Comparison of ENCODE assay signal across 25 cellular contexts in the genomic region with DNA sequence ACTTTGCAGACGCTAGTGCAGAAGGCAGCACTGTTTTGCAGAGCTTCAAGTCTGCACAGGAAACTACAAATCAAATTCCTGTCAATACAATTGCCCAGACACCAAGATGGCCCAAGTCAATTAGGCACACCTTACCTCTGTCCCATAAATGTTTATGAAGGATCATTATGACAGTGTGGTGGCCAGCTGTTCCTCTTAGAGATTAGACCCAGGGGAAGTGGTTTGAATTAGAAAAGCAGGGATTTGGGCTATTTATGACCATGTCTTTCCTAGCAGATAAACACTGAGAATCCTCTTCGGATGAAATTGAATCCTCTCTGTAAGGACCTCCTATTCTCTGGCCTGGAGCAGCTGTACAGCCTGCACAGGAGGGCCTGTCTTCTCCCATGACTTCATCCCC. TPM values are rescaled to one million over a fixed set of nuclear protein-coding genes. Genes with fewer than 3 reads are reported as not detected.
A peak's percentile ranks its signal among the peaks of the same experiment; 100 is the strongest.
DNase-seq lines count a peak whose midpoint lies in the region; ATAC-seq, FAIRE-seq and TF ChIP-seq lines count a peak whose summit lies in the region.
"Had no signal": no experiment of that assay in that cellular context is flagged by ENCODE, and none has a peak within 500 bp of the region (broad histone marks: within the 10 kb centered on the region; RNA-seq: fewer than 3 reads in every experiment).

No MANE protein-coding gene starts in this region.

- H2BK5ac ChIP-seq in H1 (ENCODE audit: low read depth, low read length), result no peak overlapping the region

- no peak overlapping the region for H3K4me2 ChIP-seq in H1 (ENCODE audit: insufficient read depth in 1 of 2, low read depth in 2 of 2, low read length in 2 of 2)
- H3K4me2 ChIP-seq: GM23338 had no signal

- no peak overlapping the region for H3K4me3 ChIP-seq in H1 (ENCODE audit: extremely low read depth in 1 of 4, insufficient read depth in 2 of 4, low read depth in 3 of 4, low read length in 4 of 4)
- H3K4me3 ChIP-seq: GM23338 had no signal

- H4K20me1 ChIP-seq in H1 (replicated peaks in 1 of 2; ENCODE audit: control insufficient read depth in 1 of 2, insufficient read depth in 2 of 2, low read length in 2 of 2), result peaks cover 3 to 7% of the 10 kb centered on the region in 2 experiments

- H3K79me1 ChIP-seq in H1 (ENCODE audit: low read depth, low read length), result no peaks in the 10 kb centered on the region

- no peak for FAIRE-seq in H1 (lab: Jason Lieb, UNC)
- FAIRE-seq: GM12892, GM18507, HepG2 had no signal

- TF ChIP-seq CTCF in H1 (IDR thresholded peaks at IDR 0.05; ENCODE audit: control extremely low read depth in 1 of 3, insufficient read depth in 1 of 3, low read depth in 1 of 3, low read length in 3 of 3), result no peak

- no peak overlapping the region for H3K14ac ChIP-seq in H1 (ENCODE audit: insufficient read length)

- no peak overlapping the region for H2BK120ac ChIP-seq in H1 (replicated peaks; ENCODE audit: low read depth, low read length)

- no peak overlapping the region for H4K91ac ChIP-seq in H1 (replicated peaks; ENCODE audit: insufficient read length, low read length)

- 0 out of 2 replicates have a peak overlapping the region, but pooled peaks have one; percentile 37 for H2BK15ac ChIP-seq in H1 (ENCODE audit: low read length)

- no peak for TF ChIP-seq EP300 in H1 (IDR thresholded peaks at IDR 0.05; ENCODE audit: borderline replicate concordance in 1 of 2, low read depth in 2 of 2, low read length in 2 of 2)

- CTCF ChIA-PET in H1 (lab: Charles Lee; ENCODE audit: partially characterized antibody), result interaction anchor here (0.8 to 47.4 kb wide), 6 partner anchors 11 to 67 kb away, joined by 3 to 578 read pairs (median 20); no protein-coding TSS in a partner anchor

- 89% methylated on average over 2 of the region's 2 CpGs; no CpG with 5 or more reads in 1 of the 2 experiments for WGBS in H1 (ENCODE audit: extremely low coverage in 1 of 2, insufficient coverage in 1 of 2, insufficient read length in 1 of 2, insufficient replicate concordance in 2 of 2, low coverage in 1 of 2, low lambda C conversion rate in 2 of 2, missing lambda C conversion rate in 1 of 2), 2 experiments

- H3K4me1 ChIP-seq in H1 (replicated peaks in 1 of 4; ENCODE audit: control insufficient read depth in 3 of 4, insufficient read depth in 4 of 4, low read length in 3 of 4), result peaks cover 0 to 10% (median 6%) of the 10 kb centered on the region in 4 experiments; a peak in 6 of 7 replicates
- H3K4me1 ChIP-seq: BE2C had no signal

- H2BK12ac ChIP-seq in H1 (ENCODE audit: low read depth, low read length), result no peak overlapping the region

- no peak overlapping the region for H2AK5ac ChIP-seq in H1 (ENCODE audit: low read depth, low read length)

- no peaks in the 10 kb centered on the region for H3K36me3 ChIP-seq in H1 (ENCODE audit: control insufficient read depth in 2 of 4, insufficient read depth in 4 of 4, low read length in 3 of 4)
- H3K36me3 ChIP-seq: BE2C had no signal

- DNase-seq in NCI-H82 (lab: John Stamatoyannopoulos, UW) (peak; percentile 39), NCI-H82 treated with DMSO at 0.1 percent for 48 hours (lab: John Stamatoyannopoulos, UW; ENCODE audit: unreplicated experiment) (no peak), NCI-H524 (lab: John Stamatoyannopoulos, UW) (peak; percentile 62 to 85), NCI-H748 treated with DMSO at 0.1 percent for 48 hours (lab: John Stamatoyannopoulos, UW) (peak; percentile 4), H1 (ENCODE audit: low read depth in 1 of 2, low spot score in 2 of 2) (no peak), NCI-H1417 treated with DMSO at 0.1 percent for 48 hours (lab: John Stamatoyannopoulos, UW) (no peak), sciatic nerve (ENCODE audit: low spot score) (no peak), NCI-H2171 (lab: John Stamatoyannopoulos, UW) (no peak)
- DNase-seq: BE2C; C1 segment of cervical spinal cord; CD4-positive, CD25-positive, alpha-beta regulatory T cell; CD8-positive, alpha-beta memory T cell; COR-L47; DMS 273 treated with DMSO at 0.1 percent for 48 hours; DMS79; GDM1; H7; HFFc6 had no signal

- peaks cover 0 to 4% of the 10 kb centered on the region in 2 experiments; a peak in 1 of 4 replicates for H3K9me3 ChIP-seq in H1 (ENCODE audit: insufficient read depth in 2 of 2, low read depth in 1 of 2, low read length in 1 of 2)
- H3K9me3 ChIP-seq: BE2C had no signal

- no peak overlapping the region for H3K18ac ChIP-seq in H1 (ENCODE audit: extremely low read depth, low read length)

- H3K23ac ChIP-seq in H1 (ENCODE audit: insufficient read length), result no peak overlapping the region

- no peaks in the 10 kb centered on the region; the same call in 1 of the 2 replicates for H3K23me2 ChIP-seq in H1 (ENCODE audit: low read depth, low read length)

- no peak for TF ChIP-seq RAD21 in H1 (IDR thresholded peaks at IDR 0.05 in 1 of 2, conservative IDR thresholded peaks at IDR 0.05 in 1 of 2; ENCODE audit: low read depth in 2 of 2, low read length in 2 of 2)

- no peak overlapping the region for H2BK20ac ChIP-seq in H1 (ENCODE audit: low read length)

- intact Hi-C loops in sciatic nerve (cut with DNase I), result no loop called here

- H3K4ac ChIP-seq in H1 (replicated peaks; ENCODE audit: insufficient read length, low read depth, low read length), result no peak overlapping the region

- H3K27ac ChIP-seq in H1 (ENCODE audit: low read depth, low read length), result no peak overlapping the region

- H3K27me3 ChIP-seq in H1 (replicated peaks in 1 of 4; ENCODE audit: control insufficient read depth in 3 of 4, extremely low read depth in 1 of 4, insufficient read depth in 3 of 4, low read length in 3 of 4), result peaks cover 32 to 49% (median 38%) of the 10 kb centered on the region in 4 experiments

- no peak overlapping the region for H3K9ac ChIP-seq in H1 (replicated peaks in 1 of 4; ENCODE audit: extremely low read depth in 1 of 4, low read depth in 3 of 4, low read length in 3 of 4)

- TF ChIP-seq POLR2A in H1 (IDR thresholded peaks at IDR 0.05; ENCODE audit: control extremely low read depth in 1 of 2, low read depth in 2 of 2, low read length in 2 of 2), result no peak

- POLR2A ChIA-PET in H1 (lab: Charles Lee; ENCODE audit: partially characterized antibody), result interaction anchor here (7.1 kb wide), 1 partner anchor 14 kb away, joined by 67 read pairs; no protein-coding TSS in a partner anchor

- H2AFZ ChIP-seq in H1 (ENCODE audit: low read length), result no peak overlapping the region
- H2AFZ ChIP-seq: GM23338 had no signal

- H4K8ac ChIP-seq in H1 (ENCODE audit: extremely low read depth, insufficient read depth, low read length), result no peak overlapping the region

- no peak for ATAC-seq in sciatic nerve
- ATAC-seq: GM23338, HCT116, HepG2 had no signal

- H4K5ac ChIP-seq in H1 (ENCODE audit: insufficient read length, low read depth, low read length), result no peak overlapping the region

- H3K79me2 ChIP-seq in H1 (ENCODE audit: control insufficient read depth in 1 of 2, insufficient read depth in 2 of 2, low read length in 2 of 2), result no peaks in the 10 kb centered on the region

- no peak overlapping the region for H3K56ac ChIP-seq in H1 (replicated peaks; ENCODE audit: insufficient read length, low read depth, low read length)

TF ChIP-seq in H1, 55 proteins besides CTCF, POLR2A, EP300 and RAD21 (continues in another document):
- TF ChIP-seq CBX8 (IDR thresholded peaks at IDR 0.05; ENCODE audit: borderline replicate concordance, low read depth, low read length), result no peak
- no peak for TF ChIP-seq KDM4A (IDR thresholded peaks at IDR 0.05; ENCODE audit: low read depth, low read length, severe bottlenecking)
- no peak for TF ChIP-seq RBBP5 (IDR thresholded peaks at IDR 0.05; ENCODE audit: borderline replicate concordance, low read depth, low read length)
- no peak for TF ChIP-seq HDAC2 (IDR thresholded peaks at IDR 0.05; ENCODE audit: borderline replicate concordance in 1 of 2, low read depth in 2 of 2, low read length in 2 of 2)

RNA-seq across cellular contexts. Expression of a gene that starts 9.9 kb away (rescaled TPM):
- 0.31 TPM in 1 of 2 replicates, not detected in the other for total RNA-seq in H1 (2021; fragmentation: NEBNext Ultra II Directional; extraction: Animal tissue kit (Norgen Biotek cat#: 25700))
- polyA plus RNA-seq in H1 (2011; rRNA removed), result 0.45 and 0.55 TPM in 2 replicates
- 0.19 TPM for polyA plus RNA-seq in H1 (2011; cell fraction: cytosol; rRNA removed)
- 0.26 TPM for polyA plus RNA-seq in H1 (2011; cell fraction: nucleus; rRNA removed)
- 0.21 to 0.25 TPM in 2 of 4 replicates, not detected in the others for polyA plus RNA-seq in H1 (2012, experiment 1 of 2)
- 0.38 TPM for polyA plus RNA-seq in H1 (2012, experiment 2 of 2)
- 0.10 TPM for polyA plus RNA-seq in H1 (2013, experiment 1 of 2)
- 0.26 TPM for polyA plus RNA-seq in H1 (2013, experiment 2 of 2)
- polyA minus RNA-seq in H1 (2011; rRNA and poly(A)+ RNA removed), result 0.24 TPM in 1 of 2 replicates, not detected in the other
- polyA minus RNA-seq in H1 (2011; cell fraction: cytosol; rRNA and poly(A)+ RNA removed), result not detected
- not detected for polyA minus RNA-seq in H1 (2011; cell fraction: nucleus; rRNA and poly(A)+ RNA removed)
- not detected for total RNA-seq in sciatic nerve
- total RNA-seq: A172; CD4-positive, CD25-positive, alpha-beta regulatory T cell; CD8-positive, alpha-beta memory T cell; Daoy; GM23338; HepG2; HFFc6 had no signal
- polyA plus RNA-seq: CD4-positive, CD25-positive, alpha-beta regulatory T cell; GM23338; HepG2 had no signal

RNA-seq across cellular contexts. Expression of a gene that starts 46.9 kb away (rescaled TPM):
- 18.6 and 19.3 TPM in 2 replicates for total RNA-seq in H1 (2021; fragmentation: NEBNext Ultra II Directional; extraction: Animal tissue kit (Norgen Biotek cat#: 25700))
- polyA plus RNA-seq in H1 (2011; rRNA removed), result 29.2 and 30.1 TPM in 2 replicates
- 33.7 TPM for polyA plus RNA-seq in H1 (2011; cell fraction: cytosol; rRNA removed)
- 23.0 TPM for polyA plus RNA-seq in H1 (2011; cell fraction: nucleus; rRNA removed)
- 24.7 to 33.7 TPM (median 28.7 TPM) in 4 replicates for polyA plus RNA-seq in H1 (2012, experiment 1 of 2)
- polyA plus RNA-seq in H1 (2012, experiment 2 of 2), result 21.4 TPM
- polyA plus RNA-seq in H1 (2013, experiment 1 of 2), result 18.9 TPM
- polyA plus RNA-seq in H1 (2013, experiment 2 of 2), result 20.3 TPM
- 9.3 and 11.0 TPM in 2 replicates for polyA minus RNA-seq in H1 (2011; rRNA and poly(A)+ RNA removed)
- polyA minus RNA-seq in H1 (2011; cell fraction: cytosol; rRNA and poly(A)+ RNA removed), result 8.7 TPM
- 14.9 TPM for polyA minus RNA-seq in H1 (2011; cell fraction: nucleus; rRNA and poly(A)+ RNA removed)
- total RNA-seq in sciatic nerve, result 6.1 TPM

Comparison
In these comparisons a context has a peak if more than half of its experiments do, and no peak if none do; other contexts are left out.
1. DNase-seq: peak in NCI-H82 (single experiment), NCI-H524 (2 of 2) and NCI-H748 treated with DMSO at 0.1 percent for 48 hours (single experiment); none in NCI-H82 treated with DMSO at 0.1 percent for 48 hours (single experiment), H1 (0 of 2), NCI-H1417 treated with DMSO at 0.1 percent for 48 hours (single experiment), sciatic nerve (single experiment) and NCI-H2171 (single experiment).